ENCODE assay signal across 2 cellular contexts in genomic region chr9:123823194-123823947, GRCh38.
TF ChIP-seq lines count a peak whose summit lies in the region.

No MANE protein-coding gene starts in this region.

TF ChIP-seq in WTC11, 78 proteins besides CTCF, POLR2A, EP300 and RAD21 (continued from another document):
- TF ChIP-seq PRDM15 (CRISPR knock-in tag; IDR thresholded peaks at IDR 0.05), result no peak
- TF ChIP-seq SOX15 (CRISPR knock-in tag; IDR thresholded peaks at IDR 0.05), result no peak
- no peak for TF ChIP-seq ZNF317 (CRISPR knock-in tag; IDR thresholded peaks at IDR 0.05; ENCODE audit: borderline replicate concordance, low read depth)
- TF ChIP-seq ZNF121 (CRISPR knock-in tag; IDR thresholded peaks at IDR 0.05), result no peak
- TF ChIP-seq CREB1 (CRISPR knock-in tag; IDR thresholded peaks at IDR 0.05), result no peak
- no peak for TF ChIP-seq GABPB1 (CRISPR knock-in tag; IDR thresholded peaks at IDR 0.05)
- TF ChIP-seq ZMAT4 (CRISPR knock-in tag; IDR thresholded peaks at IDR 0.05), result no peak
- no peak for TF ChIP-seq USF2 (CRISPR knock-in tag; IDR thresholded peaks at IDR 0.05)
- no peak for TF ChIP-seq ETV6 (CRISPR knock-in tag; IDR thresholded peaks at IDR 0.05)
- TF ChIP-seq TP53 (CRISPR knock-in tag; IDR thresholded peaks at IDR 0.05), result no peak
- no peak for TF ChIP-seq FOXP4 (CRISPR knock-in tag; IDR thresholded peaks at IDR 0.05)
- no peak for TF ChIP-seq NR3C1 (CRISPR knock-in tag; conservative IDR thresholded peaks at IDR 0.05; ENCODE audit: low read depth)
- TF ChIP-seq IRF1 (CRISPR knock-in tag; IDR thresholded peaks at IDR 0.05), result no peak
- no peak for TF ChIP-seq ZNF512 (CRISPR knock-in tag; IDR thresholded peaks at IDR 0.05; ENCODE audit: borderline replicate concordance)
- no peak for TF ChIP-seq CBFB (CRISPR knock-in tag; IDR thresholded peaks at IDR 0.05; ENCODE audit: low read depth)
- no peak for TF ChIP-seq TEAD4 (CRISPR knock-in tag; IDR thresholded peaks at IDR 0.05)
- TF ChIP-seq FOXK1 (CRISPR knock-in tag; IDR thresholded peaks at IDR 0.05), result no peak
- TF ChIP-seq IRF2 (CRISPR knock-in tag; IDR thresholded peaks at IDR 0.05; ENCODE audit: borderline replicate concordance, low read depth), result no peak
- no peak for TF ChIP-seq MXD4 (CRISPR knock-in tag; IDR thresholded peaks at IDR 0.05; ENCODE audit: borderline replicate concordance)

TF ChIP-seq in H1, 55 proteins besides CTCF, POLR2A, EP300 and RAD21:
- TF ChIP-seq SRF (IDR thresholded peaks at IDR 0.05; ENCODE audit: low read depth, low read length), result no peak
- no peak for TF ChIP-seq RXRA (IDR thresholded peaks at IDR 0.05; ENCODE audit: insufficient read depth, low read depth, low read length)
- TF ChIP-seq CBX5 (IDR thresholded peaks at IDR 0.05; ENCODE audit: low read depth, low read length), result no peak
- TF ChIP-seq RBBP5 (IDR thresholded peaks at IDR 0.05; ENCODE audit: borderline replicate concordance, low read depth, low read length), result no peak
- TF ChIP-seq CREB1 (IDR thresholded peaks at IDR 0.05), result no peak
- no peak for TF ChIP-seq PHF8 (conservative IDR thresholded peaks at IDR 0.05; ENCODE audit: low read depth, low read length)
- TF ChIP-seq CHD7 (IDR thresholded peaks at IDR 0.05; ENCODE audit: insufficient replicate concordance, low read length), result no peak
- no peak for TF ChIP-seq KDM5A (IDR thresholded peaks at IDR 0.05; ENCODE audit: low read length)
- no peak for TF ChIP-seq CTBP2 (IDR thresholded peaks at IDR 0.05; ENCODE audit: borderline replicate concordance, insufficient read depth, insufficient read length, low read length)
- no peak for TF ChIP-seq HDAC6 (IDR thresholded peaks at IDR 0.05; ENCODE audit: low read depth, low read length)
- no peak for TF ChIP-seq TEAD4 (IDR thresholded peaks at IDR 0.05; ENCODE audit: low read depth, low read length)
- TF ChIP-seq KDM4A (IDR thresholded peaks at IDR 0.05; ENCODE audit: low read depth, low read length, severe bottlenecking), result no peak
